1 cellular context compared by ENCODE assay signal in genomic region chr6:43803055-43803782, GRCh38.
TF ChIP-seq lines count a peak whose summit lies in the region.

No MANE protein-coding gene starts in this region.

TF ChIP-seq in A549, 52 proteins besides CTCF, POLR2A, EP300 and RAD21 (continued from another document):
- peak; percentile 65; the same call in 1 of the 2 replicates for TF ChIP-seq HES2 (IDR thresholded peaks at IDR 0.05)
